Comparison of ENCODE assay signal across 13 cellular contexts in the genomic region with DNA sequence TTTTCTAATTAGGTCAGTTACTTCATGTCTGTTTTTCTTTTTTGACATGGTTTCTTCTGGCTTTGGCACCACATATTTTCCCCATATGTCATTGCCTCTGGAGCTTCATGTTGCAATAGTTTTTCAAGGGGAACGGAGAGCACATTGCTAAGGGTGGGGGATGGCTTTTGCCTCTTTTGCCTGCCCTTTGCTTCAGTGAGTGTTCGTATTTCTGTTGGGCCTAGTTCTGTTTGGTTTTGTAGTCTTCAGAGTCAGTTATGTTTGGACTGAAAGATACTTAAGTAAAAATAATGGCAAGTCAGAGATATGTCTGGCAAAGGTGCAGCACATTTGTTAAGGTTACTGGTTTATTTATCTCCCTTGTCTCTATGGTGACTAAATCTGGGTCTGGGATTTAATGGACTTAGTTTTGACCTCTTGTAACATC. TPM values are rescaled to one million over a fixed set of nuclear protein-coding genes. Genes with fewer than 3 reads are reported as not detected.
A peak's percentile ranks its signal among the peaks of the same experiment; 100 is the strongest.
DNase-seq lines count a peak whose midpoint lies in the region; ATAC-seq and TF ChIP-seq lines count a peak whose summit lies in the region.
"Had no signal": no experiment of that assay in that cellular context is flagged by ENCODE, and none has a peak within 500 bp of the region (broad histone marks: within the 10 kb centered on the region; RNA-seq: fewer than 3 reads in every experiment).

No MANE protein-coding gene starts in this region.

- peak; percentile 75 for DNase-seq in GM04504 (ENCODE audit: low read depth)
- peak; percentile 73 for DNase-seq in astrocyte of the cerebellum (ENCODE audit: low read depth)
- no peak for DNase-seq in right atrium auricular region (ENCODE audit: low spot score)
- no peak for DNase-seq in activated T-cell treated with anti-CD3 and anti-CD28 coated beads, Interleukin-2, amount 50 U/mL, for 24 hours
- DNase-seq in effector memory CD4-positive, alpha-beta T cell = no peak
- DNase-seq: activated CD4-positive, CD25-positive, alpha-beta regulatory T cell treated with anti-CD3 and anti-CD28 coated beads, Interleukin-2, amount 50 U/mL, for 72 hours; activated naive CD8-positive, alpha-beta T cell treated with anti-CD3 and anti-CD28 coated beads for 36 hours; DND-41; spleen; substantia nigra had no signal

- no peak overlapping the region for H3K27ac Mint-ChIP-seq in activated T-cell treated with anti-CD3 and anti-CD28 coated beads, Interleukin-2, amount 50 U/mL, for 24 hours
- H3K27ac Mint-ChIP-seq: activated naive CD8-positive, alpha-beta T cell treated with anti-CD3 and anti-CD28 coated beads for 36 hours had no signal

- H3K9me3 ChIP-seq in right atrium auricular region = no peaks in the 10 kb centered on the region
- no peaks in the 10 kb centered on the region for H3K9me3 ChIP-seq in skeletal muscle tissue (ENCODE audit: control insufficient read depth in 3 of 3, low read length in 3 of 3)
- H3K9me3 ChIP-seq in effector memory CD4-positive, alpha-beta T cell (ENCODE audit: control insufficient read depth, low read length) = no peaks in the 10 kb centered on the region
- H3K9me3 ChIP-seq: spleen had no signal

- H3K27ac ChIP-seq in right atrium auricular region (peak overlapping the region; percentile 71 to 81), skeletal muscle tissue (ENCODE audit: low read depth, low read length) (peak overlapping the region; percentile 91)
- H3K27ac ChIP-seq in effector memory CD4-positive, alpha-beta T cell (ENCODE audit: insufficient read depth, low read length, poor library complexity, severe bottlenecking) = no peak overlapping the region

- no peak overlapping the region for H3K4me3 Mint-ChIP-seq in activated T-cell treated with anti-CD3 and anti-CD28 coated beads, Interleukin-2, amount 50 U/mL, for 24 hours
- H3K4me3 Mint-ChIP-seq: activated naive CD8-positive, alpha-beta T cell treated with anti-CD3 and anti-CD28 coated beads for 36 hours had no signal

- no peaks in the 10 kb centered on the region for H3K9me3 Mint-ChIP-seq in activated T-cell treated with anti-CD3 and anti-CD28 coated beads, Interleukin-2, amount 50 U/mL, for 24 hours
- H3K9me3 Mint-ChIP-seq: activated naive CD8-positive, alpha-beta T cell treated with anti-CD3 and anti-CD28 coated beads for 36 hours had no signal

- no peaks in the 10 kb centered on the region for H3K36me3 ChIP-seq in right atrium auricular region
- no peaks in the 10 kb centered on the region for H3K36me3 ChIP-seq in skeletal muscle tissue (ENCODE audit: control insufficient read depth in 3 of 3, insufficient read depth in 3 of 3, low read length in 3 of 3)
- H3K36me3 ChIP-seq in effector memory CD4-positive, alpha-beta T cell (ENCODE audit: control insufficient read depth, insufficient read depth, low read length) = no peaks in the 10 kb centered on the region
- H3K36me3 ChIP-seq: spleen had no signal

- peaks cover 31% of the 10 kb centered on the region for H3K27me3 Mint-ChIP-seq in activated T-cell treated with anti-CD3 and anti-CD28 coated beads, Interleukin-2, amount 50 U/mL, for 24 hours
- H3K27me3 Mint-ChIP-seq: activated naive CD8-positive, alpha-beta T cell treated with anti-CD3 and anti-CD28 coated beads for 36 hours had no signal

- no peak for ATAC-seq in GM21529 (IDR thresholded peaks at IDR 0.05; ENCODE audit: unreplicated experiment)
- ATAC-seq in HG02759 (IDR thresholded peaks at IDR 0.05; ENCODE audit: unreplicated experiment) = no peak

- H3K4me3 ChIP-seq in astrocyte of the cerebellum (ENCODE audit: low read depth, low read length) = no peak overlapping the region
- no peak overlapping the region for H3K4me3 ChIP-seq in right atrium auricular region
- H3K4me3 ChIP-seq in skeletal muscle tissue (ENCODE audit: low read length in 3 of 3) = peak overlapping the region; percentile 14 to 30 (median 22)
- no peak overlapping the region for H3K4me3 ChIP-seq in effector memory CD4-positive, alpha-beta T cell (ENCODE audit: insufficient read depth, low read depth, low read length, poor library complexity, severe bottlenecking)
- H3K4me3 ChIP-seq: spleen had no signal

- H3K4me1 Mint-ChIP-seq in activated T-cell treated with anti-CD3 and anti-CD28 coated beads, Interleukin-2, amount 50 U/mL, for 24 hours (ENCODE audit: low read depth) = no peaks in the 10 kb centered on the region
- H3K4me1 Mint-ChIP-seq: activated naive CD8-positive, alpha-beta T cell treated with anti-CD3 and anti-CD28 coated beads for 36 hours had no signal

- TF ChIP-seq CTCF in astrocyte of the cerebellum (IDR thresholded peaks at IDR 0.05; ENCODE audit: low read depth, low read length, missing control alignments) = no peak
- no peak for TF ChIP-seq CTCF in right atrium auricular region (IDR thresholded peaks at IDR 0.05)

- peaks cover 0 to 38% of the 10 kb centered on the region in 2 donors for H3K4me1 ChIP-seq in right atrium auricular region
- peaks cover 29 to 34% (median 34%) of the 10 kb centered on the region in 3 donors for H3K4me1 ChIP-seq in skeletal muscle tissue (ENCODE audit: control insufficient read depth in 3 of 3, insufficient read depth in 3 of 3, low read length in 3 of 3)
- no peaks in the 10 kb centered on the region for H3K4me1 ChIP-seq in effector memory CD4-positive, alpha-beta T cell (ENCODE audit: control insufficient read depth, insufficient read depth, low read length, poor library complexity, severe bottlenecking)
- H3K4me1 ChIP-seq: spleen had no signal

- in situ Hi-C loops in astrocyte of the cerebellum (cut with HindIII; ENCODE audit: low sequenced_read_pairs) = no loop called here

- H3K36me3 Mint-ChIP-seq in activated T-cell treated with anti-CD3 and anti-CD28 coated beads, Interleukin-2, amount 50 U/mL, for 24 hours (ENCODE audit: low read depth) = no peaks in the 10 kb centered on the region
- H3K36me3 Mint-ChIP-seq: activated naive CD8-positive, alpha-beta T cell treated with anti-CD3 and anti-CD28 coated beads for 36 hours had no signal

- no peaks in the 10 kb centered on the region for H3K27me3 ChIP-seq in right atrium auricular region
- H3K27me3 ChIP-seq in skeletal muscle tissue (ENCODE audit: control insufficient read depth in 3 of 3, insufficient read depth in 3 of 3, low read length in 3 of 3) = no peaks in the 10 kb centered on the region
- H3K27me3 ChIP-seq in effector memory CD4-positive, alpha-beta T cell (replicated peaks; ENCODE audit: control insufficient read depth, insufficient read depth, low read length, poor library complexity, severe bottlenecking) = no peaks in the 10 kb centered on the region

- H3K9ac ChIP-seq in skeletal muscle tissue (ENCODE audit: low read depth in 1 of 3, low read length in 3 of 3) = peak overlapping the region in 2 of 3 donors; percentile 36 to 55

RNA-seq across cellular contexts. Expression of a gene that starts 29.1 kb away (rescaled TPM):
- total RNA-seq in right atrium auricular region (1,000 to 10,000 TPM in 1 of 2 donors, 100 to 1,000 TPM in 1; 869 to 2,468 TPM), skeletal muscle tissue (888 TPM)

Comparison
In these comparisons a context has a peak if more than half of its experiments do, and no peak if none do; other contexts are left out.
1. DNase-seq: peak in GM04504 (single experiment) and astrocyte of the cerebellum (single experiment); none in right atrium auricular region (single experiment), activated T-cell treated with anti-CD3 and anti-CD28 coated beads, Interleukin-2, amount 50 U/mL, for 24 hours (single experiment) and effector memory CD4-positive, alpha-beta T cell (0 of 3).
2. H3K4me3 ChIP-seq: peak in skeletal muscle tissue (3 of 3); none in astrocyte of the cerebellum (single experiment), right atrium auricular region (0 of 2) and effector memory CD4-positive, alpha-beta T cell (single experiment).